Comparison of ENCODE assay signal across 13 cellular contexts in genomic region chr1:25128168-25128621, GRCh38.
DNase-seq lines count a peak whose midpoint lies in the region; ATAC-seq and TF ChIP-seq lines count a peak whose summit lies in the region.
"Had no signal": no experiment of that assay in that cellular context is flagged by ENCODE, and none has a peak within 500 bp of the region (broad histone marks: within the 10 kb centered on the region; RNA-seq: fewer than 3 reads in every experiment).

No MANE protein-coding gene starts in this region.

- no peak overlapping the region for H3K4me3 Mint-ChIP-seq in activated CD4-positive, alpha-beta T cell treated with anti-CD3 and anti-CD28 coated beads for 36 hours
- no peak overlapping the region for H3K4me3 Mint-ChIP-seq in stimulated activated effector memory CD8-positive, alpha-beta T cell treated with anti-CD3 and anti-CD28 coated beads, Interleukin-12 subunit alpha, Interleukin-12 subunit beta, amount 100 ng/mL, for 72 hours
- H3K4me3 Mint-ChIP-seq: mesothelial cell of epicardium had no signal

- POLR2A ChIA-PET in activated CD4-positive, alpha-beta T cell treated with anti-CD3 and anti-CD28 coated beads for 36 hours (lab: Charles Lee): no interaction called here

- H3K4me1 Mint-ChIP-seq in activated CD4-positive, alpha-beta T cell treated with anti-CD3 and anti-CD28 coated beads for 36 hours: peaks cover 6% of the 10 kb centered on the region
- no peaks in the 10 kb centered on the region for H3K4me1 Mint-ChIP-seq in stimulated activated effector memory CD8-positive, alpha-beta T cell treated with anti-CD3 and anti-CD28 coated beads, Interleukin-12 subunit alpha, Interleukin-12 subunit beta, amount 100 ng/mL, for 72 hours

- no peaks in the 10 kb centered on the region for H3K9me3 Mint-ChIP-seq in activated CD4-positive, alpha-beta T cell treated with anti-CD3 and anti-CD28 coated beads for 36 hours (ENCODE audit: low read depth)
- no peaks in the 10 kb centered on the region for H3K9me3 Mint-ChIP-seq in stimulated activated effector memory CD8-positive, alpha-beta T cell treated with anti-CD3 and anti-CD28 coated beads, Interleukin-12 subunit alpha, Interleukin-12 subunit beta, amount 100 ng/mL, for 72 hours

- no peaks in the 10 kb centered on the region for H3K4me1 ChIP-seq in foreskin keratinocyte

- no peak overlapping the region for H3K27ac ChIP-seq in foreskin keratinocyte
- H3K27ac ChIP-seq: coronary artery had no signal

- H3K36me3 Mint-ChIP-seq in activated CD4-positive, alpha-beta T cell treated with anti-CD3 and anti-CD28 coated beads for 36 hours (ENCODE audit: low read depth): no peaks in the 10 kb centered on the region
- no peaks in the 10 kb centered on the region for H3K36me3 Mint-ChIP-seq in stimulated activated effector memory CD8-positive, alpha-beta T cell treated with anti-CD3 and anti-CD28 coated beads, Interleukin-12 subunit alpha, Interleukin-12 subunit beta, amount 100 ng/mL, for 72 hours
- H3K36me3 Mint-ChIP-seq: mesothelial cell of epicardium had no signal

- H3K4me3 ChIP-seq in NB4 (ENCODE audit: low read depth, low read length): no peak overlapping the region
- H3K4me3 ChIP-seq: coronary artery had no signal

- TF ChIP-seq CTCF in NB4 (IDR thresholded peaks at IDR 0.05; ENCODE audit: low read depth, low read length) (no peak), foreskin keratinocyte (conservative IDR thresholded peaks at IDR 0.05) (no peak)

- CTCF ChIA-PET in activated CD4-positive, alpha-beta T cell treated with anti-CD3 and anti-CD28 coated beads for 36 hours (lab: Charles Lee): interaction anchor here (0.6 to 2.0 kb wide), 3 partner anchors 9 to 498 kb away, joined by 4 to 8 read pairs (median 4); no protein-coding TSS in a partner anchor

- ATAC-seq in activated CD4-positive, alpha-beta T cell treated with anti-CD3 and anti-CD28 coated beads for 36 hours: peak; percentile 21
- ATAC-seq in HG02571 (IDR thresholded peaks at IDR 0.05; ENCODE audit: unreplicated experiment) (peak; percentile 65), foreskin keratinocyte (no peak)
- peak; percentile 60 for ATAC-seq in stimulated activated effector memory CD8-positive, alpha-beta T cell treated with anti-CD3 and anti-CD28 coated beads, Interleukin-12 subunit alpha, Interleukin-12 subunit beta, amount 100 ng/mL, for 72 hours

- DNase-seq in activated CD4-positive, alpha-beta T cell treated with anti-CD3 and anti-CD28 coated beads for 36 hours: no peak
- DNase-seq in activated CD4-positive, alpha-beta T cell treated with anti-CD3 and anti-CD28 coated beads, Interleukin-2, amount 50 U/mL, for 48 hours: no peak
- DNase-seq in NB4 (ENCODE audit: low read depth): peak; percentile 77
- DNase-seq in stimulated activated effector memory CD8-positive, alpha-beta T cell treated with anti-CD3 and anti-CD28 coated beads, Interleukin-12 subunit alpha, Interleukin-12 subunit beta, amount 100 ng/mL, for 72 hours (ENCODE audit: low spot score in 2 of 2): no peak
- DNase-seq in foreskin keratinocyte: no peak
- DNase-seq in HUDEP-2 (lab: John Stamatoyannopoulos, UW; ENCODE audit: unreplicated experiment in 76 of 76): no peak
- DNase-seq in GDM1 (lab: John Stamatoyannopoulos, UW): no peak
- DNase-seq: activated CD8-positive, alpha-beta memory T cell treated with anti-CD3 and anti-CD28 coated beads, Interleukin-2, amount 50 U/mL, for 4 hours; stimulated activated CD4-positive, alpha-beta T cell treated with anti-CD3 and anti-CD28 coated beads, Interleukin-12 subunit alpha, Interleukin-12 subunit beta, amount 100 ng/mL, for 4 hours; trophoblast cell had no signal

- intact Hi-C loops in activated CD4-positive, alpha-beta T cell treated with anti-CD3 and anti-CD28 coated beads for 36 hours (cut with DNase I, micrococcal nuclease): no loop called here

- no peak overlapping the region for H3K27ac Mint-ChIP-seq in activated CD4-positive, alpha-beta T cell treated with anti-CD3 and anti-CD28 coated beads for 36 hours
- H3K27ac Mint-ChIP-seq in stimulated activated effector memory CD8-positive, alpha-beta T cell treated with anti-CD3 and anti-CD28 coated beads, Interleukin-12 subunit alpha, Interleukin-12 subunit beta, amount 100 ng/mL, for 72 hours: no peak overlapping the region
- H3K27ac Mint-ChIP-seq: mesothelial cell of epicardium had no signal

- no peaks in the 10 kb centered on the region for H3K27me3 Mint-ChIP-seq in activated CD4-positive, alpha-beta T cell treated with anti-CD3 and anti-CD28 coated beads for 36 hours

- TF ChIP-seq POLR2A in NB4 (IDR thresholded peaks at IDR 0.05; ENCODE audit: extremely low read depth, insufficient read length): no peak

- peaks cover 19% of the 10 kb centered on the region for H3K27me3 ChIP-seq in foreskin keratinocyte
